ENCODE assay signal across 13 cellular contexts in the genomic region with DNA sequence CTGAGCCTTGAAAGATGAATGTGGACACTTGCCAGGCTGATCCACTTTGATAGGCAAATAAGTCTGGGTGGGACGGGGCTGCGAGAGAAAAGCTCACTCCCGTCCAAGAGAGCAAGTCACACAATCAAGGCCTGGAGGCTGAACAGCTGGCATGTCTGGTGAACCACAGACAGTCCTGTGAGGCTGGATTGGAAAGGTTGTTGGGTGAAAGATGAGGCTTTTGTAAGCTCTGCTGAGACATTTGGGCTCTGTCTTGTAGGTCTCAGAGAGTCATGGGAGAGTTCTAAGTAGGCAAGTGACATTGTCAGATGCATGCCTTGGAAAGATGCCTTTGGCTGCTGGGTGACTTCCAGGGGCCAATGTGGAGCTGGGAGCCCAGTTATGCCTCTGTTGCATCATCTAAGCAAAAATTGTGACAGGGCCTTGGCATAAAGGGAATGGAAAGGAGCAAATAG. TPM values are rescaled to one million over a fixed set of nuclear protein-coding genes. Genes with fewer than 3 reads are reported as not detected.
DNase-seq lines count a peak whose midpoint lies in the region; ATAC-seq and TF ChIP-seq lines count a peak whose summit lies in the region.
"Had no signal": no experiment of that assay in that cellular context is flagged by ENCODE, and none has a peak within 500 bp of the region (broad histone marks: within the 10 kb centered on the region; RNA-seq: fewer than 3 reads in every experiment).

No MANE protein-coding gene starts in this region.

- H3K27me3 ChIP-seq in right atrium auricular region: no peaks in the 10 kb centered on the region
- no peaks in the 10 kb centered on the region for H3K27me3 ChIP-seq in aorta (ENCODE audit: control insufficient read depth in 1 of 2, insufficient read depth in 2 of 2, low read length in 1 of 2)

- peak; percentile 86 for ATAC-seq in Right ventricle myocardium inferior
- peak; percentile 36 for ATAC-seq in mucosa of descending colon
- peak; percentile 85 for ATAC-seq in aorta (ENCODE audit: low FRiP score)
- no peak for ATAC-seq in HG03025 (IDR thresholded peaks at IDR 0.05; ENCODE audit: low FRiP score, unreplicated experiment)
- ATAC-seq in esophagus mucosa: no peak
- ATAC-seq: K562 had no signal

- H3K27ac ChIP-seq in right atrium auricular region (peak overlapping the region in 1 of 2 donors; percentile 34), aorta (ENCODE audit: low read depth in 1 of 2, low read length in 2 of 2) (no peak overlapping the region)

- no peaks in the 10 kb centered on the region for H3K36me3 ChIP-seq in right atrium auricular region
- no peaks in the 10 kb centered on the region for H3K36me3 ChIP-seq in mucosa of descending colon (ENCODE audit: low read depth)
- no peaks in the 10 kb centered on the region for H3K36me3 ChIP-seq in aorta (ENCODE audit: control insufficient read depth in 1 of 2, insufficient read depth in 2 of 2, low read length in 1 of 2)

- peaks cover 0 to 6% of the 10 kb centered on the region in 2 donors for H3K4me1 ChIP-seq in right atrium auricular region
- H3K4me1 ChIP-seq in mucosa of descending colon (ENCODE audit: low read depth): no peaks in the 10 kb centered on the region
- H3K4me1 ChIP-seq in aorta (ENCODE audit: control insufficient read depth in 1 of 2, insufficient read depth in 2 of 2, low read length in 2 of 2): no peaks in the 10 kb centered on the region

- 31 to 33% methylated on average over 3 of the region's 3 CpGs for WGBS in aorta, 2 donors

- intact Hi-C loops in Right ventricle myocardium inferior (cut with DNase I) (no loop called here), mucosa of descending colon (cut with DNase I, micrococcal nuclease) (no loop called here), aorta (cut with DNase I) (no loop called here)

- TF ChIP-seq CTCF in right atrium auricular region (IDR thresholded peaks at IDR 0.05) (no peak), mucosa of descending colon (IDR thresholded peaks at IDR 0.05) (no peak)

- H3K4me3 ChIP-seq in right atrium auricular region (no peak overlapping the region), mucosa of descending colon (no peak overlapping the region), aorta (ENCODE audit: low read length in 2 of 2) (no peak overlapping the region)
- H3K4me3 ChIP-seq: K562 had no signal

- H3K9me3 ChIP-seq in right atrium auricular region (no peaks in the 10 kb centered on the region), mucosa of descending colon (no peaks in the 10 kb centered on the region), aorta (ENCODE audit: control insufficient read depth, low read length) (no peaks in the 10 kb centered on the region)

- DNase-seq in Right ventricle myocardium inferior (ENCODE audit: missing footprints) (peak; percentile 71), right atrium auricular region (ENCODE audit: low spot score) (no peak), foreskin melanocyte (peak; percentile 61), mucosa of descending colon (no peak), aorta (peak in 1 of 2 donors; percentile 73), AML-193 (lab: John Stamatoyannopoulos, UW) (no peak)
- DNase-seq: activated effector memory CD4-positive, alpha-beta T cell treated with anti-CD3 and anti-CD28 coated beads, Interleukin-2, amount 50 U/mL, for 16 hours; GDM1; HFFc6; NCI-H1105 treated with DMSO at 0.1 percent for 48 hours had no signal

RNA-seq across cellular contexts. Expression of a gene that starts 38.5 kb away (rescaled TPM):
- 1,256 TPM for total RNA-seq in Right ventricle myocardium inferior
- 100 to 1,000 TPM; 560 to 705 TPM for total RNA-seq in right atrium auricular region
- total RNA-seq in mucosa of descending colon: 1,000 to 10,000 TPM; 1,139 to 1,221 (median 1,218) TPM
- total RNA-seq in aorta: 1,000 to 10,000 TPM; 1,445 to 1,646 TPM
- polyA plus RNA-seq in aorta: 1,000 to 10,000 TPM; 2,598 to 3,346 TPM
- 2,110 TPM for total RNA-seq in esophagus mucosa

Comparison
In these comparisons a context has a peak if more than half of its experiments do, and no peak if none do; other contexts are left out.
1. DNase-seq: peak in Right ventricle myocardium inferior (single experiment) and foreskin melanocyte (single experiment); none in right atrium auricular region (single experiment), mucosa of descending colon (0 of 3) and AML-193 (0 of 2).
2. ATAC-seq: peak in Right ventricle myocardium inferior (single experiment), mucosa of descending colon (single experiment) and aorta (single experiment); none in HG03025 (single experiment) and esophagus mucosa (single experiment).